16 cellular contexts compared by ENCODE assay signal in genomic region chrX:29466441-29466840, GRCh38.
DNase-seq lines count a peak whose midpoint lies in the region; ATAC-seq and TF ChIP-seq lines count a peak whose summit lies in the region.
"Had no signal": no experiment of that assay in that cellular context is flagged by ENCODE, and none has a peak within 500 bp of the region (broad histone marks: within the 10 kb centered on the region; RNA-seq: fewer than 3 reads in every experiment).

No MANE protein-coding gene starts in this region.

- no peaks in the 10 kb centered on the region for H3K27me3 Mint-ChIP-seq in Calu3 (ENCODE audit: unreplicated experiment)
- H3K27me3 Mint-ChIP-seq: CD8-positive, alpha-beta memory T cell had no signal

- H3K9me3 ChIP-seq in adipocyte (ENCODE audit: control insufficient read depth, low read length): no peaks in the 10 kb centered on the region
- H3K9me3 ChIP-seq: MG63 had no signal

- no peaks in the 10 kb centered on the region for H3K36me3 Mint-ChIP-seq in Calu3 (ENCODE audit: insufficient read depth, unreplicated experiment)
- H3K36me3 Mint-ChIP-seq: CD8-positive, alpha-beta memory T cell had no signal

- no peak overlapping the region for H3K4me3 ChIP-seq in adipocyte (ENCODE audit: low read length)
- H3K4me3 ChIP-seq: BLaER1 treated with 17β-estradiol and CSF1 and Interleukin-3, amounts not matched to agents 10 nM and 100 nM; MG63; PC-9 had no signal

- DNase-seq in AG20443 (ENCODE audit: low spot score) (peak; percentile 8), adipocyte (ENCODE audit: low read depth) (peak; percentile 57), fibroblast of gingiva (ENCODE audit: low read depth) (peak; percentile 36), stromal cell of bone marrow (ENCODE audit: low read depth) (peak; percentile 9), Calu3 (no peak)
- DNase-seq: CD8-positive, alpha-beta memory T cell; GF-D8; MG63; NCI-H1092; NCI-H2081 treated with DMSO at 0.1 percent for 48 hours; NCI-H524; PC-9 had no signal

- H3K36me3 ChIP-seq in adipocyte (ENCODE audit: control insufficient read depth, insufficient read depth, low read length, severe bottlenecking): no peaks in the 10 kb centered on the region
- H3K36me3 ChIP-seq: BLaER1 treated with 17β-estradiol and CSF1 and Interleukin-3, amounts not matched to agents 10 nM and 100 nM; MG63 had no signal

- H3K4me3 Mint-ChIP-seq in Calu3 (ENCODE audit: low read depth, unreplicated experiment): no peak overlapping the region
- H3K4me3 Mint-ChIP-seq: CD8-positive, alpha-beta memory T cell had no signal

- BruUV-seq in Calu3 (replicated peaks; lab: Mats Ljungman, UMichigan): no TSS peak

- H3K27me3 ChIP-seq in adipocyte (replicated peaks; ENCODE audit: control insufficient read depth, insufficient read depth, low read length): no peaks in the 10 kb centered on the region
- H3K27me3 ChIP-seq: BLaER1 treated with 17β-estradiol and CSF1 and Interleukin-3, amounts not matched to agents 10 nM and 100 nM; MG63 had no signal

- H3K9ac ChIP-seq in adipocyte (ENCODE audit: low read length): no peak overlapping the region
- H3K9ac ChIP-seq: BLaER1 treated with 17β-estradiol and CSF1 and Interleukin-3, amounts not matched to agents 10 nM and 100 nM; KMS-11 had no signal

- peaks cover 10% of the 10 kb centered on the region for H3K4me1 ChIP-seq in adipocyte (ENCODE audit: control insufficient read depth, insufficient read depth, low read length)
- H3K4me1 ChIP-seq: BLaER1 treated with 17β-estradiol and CSF1 and Interleukin-3, amounts not matched to agents 10 nM and 100 nM had no signal

- no peaks in the 10 kb centered on the region for H3K4me1 Mint-ChIP-seq in Calu3 (ENCODE audit: low read depth, unreplicated experiment)
- H3K4me1 Mint-ChIP-seq: CD8-positive, alpha-beta memory T cell had no signal

- intact Hi-C loops in Calu3 (cut with micrococcal nuclease; ENCODE audit: unreplicated experiment): no loop called here

- TF ChIP-seq CTCF in Calu3 (IDR thresholded peaks at IDR 0.05; ENCODE audit: unreplicated experiment): no peak

- no peak overlapping the region for H3K27ac Mint-ChIP-seq in Calu3 (ENCODE audit: unreplicated experiment)
- H3K27ac Mint-ChIP-seq: CD8-positive, alpha-beta memory T cell had no signal

- ATAC-seq in GM19467 (IDR thresholded peaks at IDR 0.05; ENCODE audit: unreplicated experiment) (no peak), HG02642 (IDR thresholded peaks at IDR 0.05; ENCODE audit: poor library complexity, unreplicated experiment) (no peak)

- peaks cover 2% of the 10 kb centered on the region for H3K9me3 Mint-ChIP-seq in Calu3 (ENCODE audit: low read depth, unreplicated experiment)

- CTCF ChIA-PET in Calu3 (lab: Charles Lee): no interaction called here
